ENCODE assay signal across 19 cellular contexts in genomic region chr4:8649631-8650261, GRCh38. TPM values are rescaled to one million over a fixed set of nuclear protein-coding genes. Genes with fewer than 3 reads are reported as not detected.
"Had no signal": no experiment of that assay in that cellular context is flagged by ENCODE, and none has a peak within 500 bp of the region (broad histone marks: within the 10 kb centered on the region; RNA-seq: fewer than 3 reads in every experiment).

No MANE protein-coding gene starts in this region.

- H3K27me3 ChIP-seq: colonic mucosa had no signal

- H3K36me3 ChIP-seq: colonic mucosa, esophagus squamous epithelium, lower lobe of right lung had no signal

- H3K4me1 Mint-ChIP-seq: activated CD4-positive, alpha-beta T cell treated with anti-CD3 and anti-CD28 coated beads for 36 hours had no signal

- H3K4me3 ChIP-seq: colonic mucosa, esophagus squamous epithelium, lower lobe of right lung, skin epidermis had no signal

- DNase-seq: activated CD4-positive, alpha-beta memory T cell treated with anti-CD3 and anti-CD28 coated beads for 36 hours; activated CD4-positive, alpha-beta T cell treated with anti-CD3 and anti-CD28 coated beads for 36 hours; activated gamma-delta T cell treated with Interleukin-2 at 50 U/mL for 16 hours; activated T-cell treated with anti-CD3 and anti-CD28 coated beads, Interleukin-2, amount 50 U/mL, for 72 hours; amniotic stem cell; caudate nucleus; colonic mucosa; effector CD4-positive, alpha-beta T cell; esophagus squamous epithelium; hippocampal formation; kidney glomerular epithelial cell; lower lobe of right lung; stimulated activated CD4-positive, alpha-beta T cell treated with anti-CD3 and anti-CD28 coated beads, Interleukin-4, amount 100 ng/mL, for 24 hours; stimulated activated naive CD4-positive, alpha-beta T cell treated with Interleukin-2 at 50 U/mL for 16 hours had no signal

- H3K36me3 Mint-ChIP-seq: activated CD4-positive, alpha-beta memory T cell treated with anti-CD3 and anti-CD28 coated beads for 36 hours; activated naive CD8-positive, alpha-beta T cell had no signal

- H3K4me3 Mint-ChIP-seq: activated CD4-positive, alpha-beta memory T cell treated with anti-CD3 and anti-CD28 coated beads for 36 hours; activated CD4-positive, alpha-beta T cell treated with anti-CD3 and anti-CD28 coated beads for 36 hours; activated naive CD8-positive, alpha-beta T cell; activated T-cell treated with anti-CD3 and anti-CD28 coated beads, Interleukin-2, amount 50 U/mL, for 72 hours; neural crest cell; T-helper 1 cell treated with Interleukin-12 subunit alpha and Interleukin-12 subunit beta and Interleukin-4 antibody, amounts not matched to agents 30 μg/mL and 1 μg/mL, for 36 hours had no signal

- H3K27me3 Mint-ChIP-seq: activated CD4-positive, alpha-beta memory T cell treated with anti-CD3 and anti-CD28 coated beads for 36 hours; activated CD4-positive, alpha-beta T cell treated with anti-CD3 and anti-CD28 coated beads for 36 hours had no signal

- H3K27ac ChIP-seq: colonic mucosa, esophagus squamous epithelium, lower lobe of right lung, skin epidermis had no signal

- H3K9me3 ChIP-seq: colonic mucosa, esophagus squamous epithelium, lower lobe of right lung had no signal

- H3K4me1 ChIP-seq: colonic mucosa, esophagus squamous epithelium, lower lobe of right lung had no signal

- ATAC-seq: activated CD4-positive, alpha-beta T cell treated with anti-CD3 and anti-CD28 coated beads for 36 hours; activated T-cell treated with anti-CD3 and anti-CD28 coated beads, Interleukin-2, amount 50 U/mL, for 72 hours; lower lobe of right lung had no signal

- H3K27ac Mint-ChIP-seq: activated CD4-positive, alpha-beta memory T cell treated with anti-CD3 and anti-CD28 coated beads for 36 hours; activated CD4-positive, alpha-beta T cell treated with anti-CD3 and anti-CD28 coated beads for 36 hours; activated naive CD8-positive, alpha-beta T cell; activated T-cell treated with anti-CD3 and anti-CD28 coated beads, Interleukin-2, amount 50 U/mL, for 72 hours; T-helper 1 cell treated with Interleukin-12 subunit alpha and Interleukin-12 subunit beta and Interleukin-4 antibody, amounts not matched to agents 30 μg/mL and 1 μg/mL, for 36 hours had no signal

RNA-seq across cellular contexts. Expression of gene CPZ, which starts 57.2 kb away (rescaled TPM):
- total RNA-seq: activated CD4-positive, alpha-beta memory T cell treated with anti-CD3 and anti-CD28 coated beads for 36 hours; activated CD4-positive, alpha-beta T cell treated with anti-CD3 and anti-CD28 coated beads for 36 hours; activated T-cell treated with anti-CD3 and anti-CD28 coated beads, Interleukin-2, amount 50 U/mL, for 72 hours; endothelial cell of umbilical vein; neural crest cell had no signal
- polyA plus RNA-seq: endothelial cell of umbilical vein had no signal
